In genomic region chr13:45100855-45101254, GRCh38 we compare ENCODE assay signal across 27 cellular contexts.
"Had no signal": no experiment of that assay in that cellular context is flagged by ENCODE, and none has a peak within 500 bp of the region (broad histone marks: within the 10 kb centered on the region; RNA-seq: fewer than 3 reads in every experiment).

No MANE protein-coding gene starts in this region.

- H3K36me3 ChIP-seq: adrenal gland, ascending aorta, brain microvascular endothelial cell, gastroesophageal sphincter, upper lobe of left lung, vagina had no signal

- H3K27ac ChIP-seq: adrenal gland, ascending aorta, brain microvascular endothelial cell, gastroesophageal sphincter, upper lobe of left lung, vagina had no signal

- H3K27me3 ChIP-seq: adrenal gland, ascending aorta, brain microvascular endothelial cell, gastroesophageal sphincter, upper lobe of left lung, vagina had no signal

- H3K9me3 Mint-ChIP-seq: activated naive CD8-positive, alpha-beta T cell treated with anti-CD3 and anti-CD28 coated beads for 36 hours; activated T-helper 2 cell treated with anti-CD3 and anti-CD28 coated beads, Interferon-gamma antibody, Interleukin-2, Interleukin-4, amounts not matched to agents 10 μg/mL and 5 μg/mL and 100 μg/mL, durations not matched to agents 14 hours and 24 hours and 36 hours; immature natural killer cell; mesothelial cell of epicardium; neural crest cell; T-cell had no signal

- H3K4me1 Mint-ChIP-seq: activated CD4-positive, alpha-beta T cell treated with anti-CD3 and anti-CD28 coated beads for 36 hours; activated CD8-positive, alpha-beta memory T cell treated with anti-CD3 and anti-CD28 coated beads, Interleukin-2, amount 10 ng/mL, durations not matched to agents 7 days and 5 days; immature natural killer cell; naive thymus-derived CD4-positive, alpha-beta T cell; T-cell had no signal

- H3K4me3 Mint-ChIP-seq: activated CD4-positive, alpha-beta T cell treated with anti-CD3 and anti-CD28 coated beads for 36 hours; activated CD8-positive, alpha-beta memory T cell treated with anti-CD3 and anti-CD28 coated beads, Interleukin-2, amount 10 ng/mL, durations not matched to agents 7 days and 5 days; activated CD8-positive, alpha-beta T cell treated with anti-CD3 and anti-CD28 coated beads, Interleukin-2, amount 10 ng/mL, durations not matched to agents 7 days and 5 days; activated naive CD8-positive, alpha-beta T cell treated with anti-CD3 and anti-CD28 coated beads for 36 hours; immature natural killer cell; mesothelial cell of epicardium; naive thymus-derived CD4-positive, alpha-beta T cell; neural crest cell; T-cell had no signal

- H3K27me3 Mint-ChIP-seq: activated CD4-positive, alpha-beta T cell treated with anti-CD3 and anti-CD28 coated beads for 36 hours; activated naive CD8-positive, alpha-beta T cell treated with anti-CD3 and anti-CD28 coated beads for 36 hours had no signal

- H3K4me1 ChIP-seq: adrenal gland, ascending aorta, gastroesophageal sphincter, upper lobe of left lung, vagina had no signal

- H3K4me3 ChIP-seq: adrenal gland, ascending aorta, gastroesophageal sphincter, upper lobe of left lung, vagina had no signal

- ATAC-seq: activated CD4-positive, alpha-beta T cell treated with anti-CD3 and anti-CD28 coated beads for 36 hours; activated CD8-positive, alpha-beta memory T cell treated with anti-CD3 and anti-CD28 coated beads, Interleukin-2, amount 10 ng/mL, durations not matched to agents 7 days and 5 days; activated CD8-positive, alpha-beta T cell treated with anti-CD3 and anti-CD28 coated beads, Interleukin-2, amount 10 ng/mL, durations not matched to agents 7 days and 5 days; gastroesophageal sphincter; naive thymus-derived CD4-positive, alpha-beta T cell; right cardiac atrium; T-cell had no signal

- DNase-seq: activated CD4-positive, alpha-beta T cell treated with anti-CD3 and anti-CD28 coated beads for 36 hours; activated CD4-positive, CD25-positive, alpha-beta regulatory T cell; activated CD8-positive, alpha-beta memory T cell treated with anti-CD3 and anti-CD28 coated beads, Interleukin-2, amount 10 ng/mL, durations not matched to agents 7 days and 5 days; activated CD8-positive, alpha-beta T cell treated with anti-CD3 and anti-CD28 coated beads, Interleukin-2, amount 10 ng/mL, durations not matched to agents 7 days and 5 days; activated naive CD4-positive, alpha-beta T cell treated with Interleukin-2 at 50 U/mL for 16 hours; activated naive CD8-positive, alpha-beta T cell treated with anti-CD3 and anti-CD28 coated beads for 36 hours; activated T-cell treated with anti-CD3 and anti-CD28 coated beads, Interleukin-2, amount 50 U/mL, for 48 hours; adrenal gland; brain microvascular endothelial cell; dermis blood vessel endothelial cell; effector memory CD4-positive, alpha-beta T cell; erythroblast; hippocampal formation; immature natural killer cell; kidney; naive thymus-derived CD4-positive, alpha-beta T cell; right cardiac atrium; stimulated activated CD4-positive, alpha-beta T cell treated with anti-CD3 and anti-CD28 coated beads, Interleukin-15, amount 100 ng/mL, for 24 hours; stimulated activated naive CD4-positive, alpha-beta T cell treated with Interleukin-2 at 50 U/mL for 16 hours; T-cell; upper lobe of left lung had no signal

- H3K36me3 Mint-ChIP-seq: activated CD8-positive, alpha-beta memory T cell treated with anti-CD3 and anti-CD28 coated beads, Interleukin-2, amount 10 ng/mL, durations not matched to agents 7 days and 5 days; activated naive CD8-positive, alpha-beta T cell treated with anti-CD3 and anti-CD28 coated beads for 36 hours; immature natural killer cell; mesothelial cell of epicardium; naive thymus-derived CD4-positive, alpha-beta T cell; T-cell had no signal

- H3K27ac Mint-ChIP-seq: activated CD4-positive, alpha-beta T cell treated with anti-CD3 and anti-CD28 coated beads for 36 hours; activated CD8-positive, alpha-beta memory T cell treated with anti-CD3 and anti-CD28 coated beads, Interleukin-2, amount 10 ng/mL, durations not matched to agents 7 days and 5 days; activated CD8-positive, alpha-beta T cell treated with anti-CD3 and anti-CD28 coated beads, Interleukin-2, amount 10 ng/mL, durations not matched to agents 7 days and 5 days; activated naive CD8-positive, alpha-beta T cell treated with anti-CD3 and anti-CD28 coated beads for 36 hours; activated T-helper 2 cell treated with anti-CD3 and anti-CD28 coated beads, Interferon-gamma antibody, Interleukin-2, Interleukin-4, amounts not matched to agents 10 μg/mL and 5 μg/mL and 100 μg/mL, durations not matched to agents 14 hours and 24 hours and 36 hours; immature natural killer cell; mesothelial cell of epicardium; naive thymus-derived CD4-positive, alpha-beta T cell; T-cell had no signal

- H3K9me3 ChIP-seq: adrenal gland, gastroesophageal sphincter, upper lobe of left lung, vagina had no signal
